In the genomic region with DNA sequence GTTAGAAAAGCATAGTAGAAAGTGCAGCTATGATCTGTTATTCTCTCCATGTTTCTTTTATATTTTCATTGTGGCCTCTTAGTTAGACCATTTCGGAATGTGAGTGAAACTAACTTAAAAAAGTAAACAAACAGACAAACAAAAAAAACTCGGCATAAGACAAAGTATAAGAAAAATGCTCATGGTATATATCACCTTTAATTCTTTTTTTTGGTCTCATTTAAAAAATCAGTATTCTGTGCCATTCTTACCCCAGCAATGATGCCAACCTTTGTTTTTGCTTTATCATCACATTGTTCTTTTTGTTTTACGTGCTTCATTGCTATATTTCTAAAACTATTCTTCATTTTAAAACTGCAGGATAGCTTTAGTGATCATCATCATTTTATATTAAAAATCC, we compare ENCODE assay signal across 18 cellular contexts.
DNase-seq lines count a peak whose midpoint lies in the region.
"Had no signal": no experiment of that assay in that cellular context is flagged by ENCODE, and none has a peak within 500 bp of the region (broad histone marks: within the 10 kb centered on the region; RNA-seq: fewer than 3 reads in every experiment).

No MANE protein-coding gene starts in this region.

- H3K9me3 ChIP-seq in SK-N-MC (ENCODE audit: low read depth, low read length), result no peaks in the 10 kb centered on the region
- H3K9me3 ChIP-seq: BE2C had no signal

- H3K27ac ChIP-seq in SK-N-MC, result peak overlapping the region; percentile 99
- H3K27ac ChIP-seq in caudate nucleus (ENCODE audit: low read depth, low read length), result peak overlapping the region; percentile 68
- peak overlapping the region; percentile 70 for H3K27ac ChIP-seq in substantia nigra (ENCODE audit: low read depth, low read length, poor library complexity, severe bottlenecking)
- H3K27ac ChIP-seq: HL-60 had no signal

- H3K9ac ChIP-seq in SK-N-MC (ENCODE audit: insufficient read length), result no peak overlapping the region

- DNase-seq in SK-N-MC (ENCODE audit: low read depth, low spot score), result no peak
- no peak for DNase-seq in caudate nucleus (lab: John Stamatoyannopoulos, UW)
- peak; percentile 62 for DNase-seq in globus pallidus (ENCODE audit: low spot score)
- DNase-seq in substantia nigra (lab: John Stamatoyannopoulos, UW), result no peak
- DNase-seq in NOMO-1 treated with DMSO at 0.1 percent for 48 hours (lab: John Stamatoyannopoulos, UW; ENCODE audit: unreplicated experiment), result no peak
- no peak for DNase-seq in NK-92 (lab: John Stamatoyannopoulos, UW; ENCODE audit: unreplicated experiment)
- no peak for DNase-seq in DMS153 treated with DMSO at 0.1 percent for 48 hours (lab: John Stamatoyannopoulos, UW; ENCODE audit: unreplicated experiment)
- DNase-seq: ACHN; BE2C; C1 segment of cervical spinal cord; CD4-positive, CD25-positive, alpha-beta regulatory T cell; DMS153; DMS79 treated with DMSO at 0.1 percent for 48 hours; GF-D8; HCEC 1CT; IMR-90 had no signal

- no peaks in the 10 kb centered on the region for H3K36me3 ChIP-seq in SK-N-MC (ENCODE audit: insufficient read depth, low read length)
- H3K36me3 ChIP-seq: BE2C had no signal

- no peak overlapping the region for H3K4me3 ChIP-seq in SK-N-MC
- H3K4me3 ChIP-seq: GM23338 had no signal
